ENCODE assay signal across 21 cellular contexts in genomic region chr4:14566518-14566917, GRCh38.
A peak's percentile ranks its signal among the peaks of the same experiment; 100 is the strongest.
DNase-seq lines count a peak whose midpoint lies in the region; ATAC-seq and TF ChIP-seq lines count a peak whose summit lies in the region.
"Had no signal": no experiment of that assay in that cellular context is flagged by ENCODE, and none has a peak within 500 bp of the region (broad histone marks: within the 10 kb centered on the region; RNA-seq: fewer than 3 reads in every experiment).

No MANE protein-coding gene starts in this region.

- H3K4me3 ChIP-seq in KMS-11 (IDR thresholded peaks at IDR 0.05; ENCODE audit: insufficient read depth, low read depth, low read length) (no peak overlapping the region), astrocyte of the spinal cord (ENCODE audit: low read depth, low read length) (no peak overlapping the region)
- H3K4me3 ChIP-seq: heart left ventricle, right atrium auricular region, thoracic aorta had no signal

- peaks cover 19% of the 10 kb centered on the region for H3K4me1 ChIP-seq in KMS-11 (ENCODE audit: low read depth, poor library complexity, severe bottlenecking)
- H3K4me1 ChIP-seq: right atrium auricular region had no signal

- peak overlapping the region; percentile 15; the same call in 1 of the 2 replicates for H3K4me2 ChIP-seq in KMS-11
- H3K4me2 ChIP-seq: SK-N-SH had no signal

- H3K9ac ChIP-seq in KMS-11 = no peak overlapping the region
- H3K9ac ChIP-seq: SK-N-SH had no signal

- TF ChIP-seq CTCF in KMS-11 (conservative IDR thresholded peaks at IDR 0.05; ENCODE audit: low read depth, low read length) (no peak), astrocyte of the spinal cord (IDR thresholded peaks at IDR 0.05; ENCODE audit: low read depth, low read length) (no peak)

- in situ Hi-C loops in astrocyte of the spinal cord (cut with HindIII; ENCODE audit: low sequenced_read_pairs) = no loop called here
- in situ Hi-C loops in KBM-7 (cut with MboI; ENCODE audit: low pct_unique_long_range_greater_than_20kb, low sequenced_read_pairs) = no loop called here

- no peaks in the 10 kb centered on the region for H3K36me3 ChIP-seq in KMS-11 (ENCODE audit: insufficient read depth)
- H3K36me3 ChIP-seq: heart left ventricle, right atrium auricular region, thoracic aorta had no signal

- ATAC-seq in GM19351 (IDR thresholded peaks at IDR 0.05; ENCODE audit: unreplicated experiment) (peak; percentile 75), HG03108 (IDR thresholded peaks at IDR 0.05; ENCODE audit: unreplicated experiment) (no peak)
- ATAC-seq: heart left ventricle, Panc1 had no signal

- H3K79me2 ChIP-seq in KMS-11 (ENCODE audit: insufficient read depth, low read depth) = no peaks in the 10 kb centered on the region

- no peak overlapping the region for H2AFZ ChIP-seq in KMS-11 (ENCODE audit: low read depth)

- DNase-seq in astrocyte of the spinal cord (ENCODE audit: low read depth, low spot score) (peak; percentile 89), non-pigmented ciliary epithelial cell (ENCODE audit: low read depth) (peak; percentile 9), ureter (ENCODE audit: low spot score) (no peak), KBM-7 (no peak), NCI-H2227 treated with DMSO at 0.1 percent for 48 hours (lab: John Stamatoyannopoulos, UW) (no peak)
- DNase-seq: activated CD4-positive, alpha-beta memory T cell treated with anti-CD3 and anti-CD28 coated beads, Interleukin-2, amount 10 ng/mL, durations not matched to agents 7 days and 5 days; anterior cingulate cortex; Calu3; cortex of kidney; GDM1; heart left ventricle; islet precursor cell; NCI-H2081 treated with DMSO at 0.1 percent for 48 hours; NCI-H526 treated with DMSO at 0.1 percent for 48 hours; SK-N-SH had no signal

- H3K27ac ChIP-seq in KMS-11 = no peak overlapping the region
- H3K27ac ChIP-seq: heart left ventricle, right atrium auricular region, thoracic aorta had no signal

- no peaks in the 10 kb centered on the region for H4K20me1 ChIP-seq in KMS-11 (ENCODE audit: insufficient read depth)

- H3K27me3 ChIP-seq in KMS-11 (ENCODE audit: insufficient read depth, low read depth) = no peaks in the 10 kb centered on the region
- H3K27me3 ChIP-seq: heart left ventricle, right atrium auricular region had no signal

Comparison
In these comparisons a context has a peak if more than half of its experiments do, and no peak if none do; other contexts are left out.
1. DNase-seq: peak in astrocyte of the spinal cord (single experiment) and non-pigmented ciliary epithelial cell (single experiment); none in ureter (single experiment), KBM-7 (single experiment) and NCI-H2227 treated with DMSO at 0.1 percent for 48 hours (single experiment).